In the genomic region with DNA sequence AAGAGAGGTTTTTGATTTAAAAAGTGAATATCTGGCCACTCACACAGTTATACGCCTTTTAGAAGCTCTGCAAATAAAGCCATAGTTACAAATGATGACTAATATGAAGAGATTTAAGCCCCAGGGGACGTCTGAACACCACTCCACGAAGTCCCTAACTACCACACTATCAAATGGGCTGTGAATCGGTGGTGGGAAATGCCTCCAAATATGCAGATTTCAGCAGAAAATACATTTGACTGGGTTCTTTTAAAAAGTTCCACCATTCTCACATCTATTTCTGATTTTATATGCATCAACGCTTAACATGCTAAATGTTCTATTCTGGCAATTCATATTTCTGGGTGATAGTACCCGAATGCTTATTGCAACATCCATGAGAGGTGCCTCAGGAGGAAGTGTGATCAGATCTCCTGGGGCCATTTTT, we compare ENCODE assay signal across 13 cellular contexts. TPM values are rescaled to one million over a fixed set of nuclear protein-coding genes. Genes with fewer than 3 reads are reported as not detected.
DNase-seq lines count a peak whose midpoint lies in the region; ATAC-seq and TF ChIP-seq lines count a peak whose summit lies in the region.
"Had no signal": no experiment of that assay in that cellular context is flagged by ENCODE, and none has a peak within 500 bp of the region (broad histone marks: within the 10 kb centered on the region; RNA-seq: fewer than 3 reads in every experiment).

No MANE protein-coding gene starts in this region.

- H3K4me3 ChIP-seq in endodermal cell (ENCODE audit: low read length) (no peak overlapping the region), mammary epithelial cell (replicated peaks in 1 of 3; ENCODE audit: insufficient read depth in 1 of 3, low read depth in 2 of 3, low read length in 3 of 3) (no peak overlapping the region)
- H3K4me3 ChIP-seq: skin epidermis had no signal

- H3K4me1 ChIP-seq in endodermal cell (ENCODE audit: control insufficient read depth, insufficient read depth, low read length), result no peaks in the 10 kb centered on the region
- peaks cover 25% of the 10 kb centered on the region for H3K4me1 ChIP-seq in mammary epithelial cell (ENCODE audit: insufficient read depth, low read length)

- no peaks in the 10 kb centered on the region for H3K36me3 ChIP-seq in endodermal cell (ENCODE audit: control insufficient read depth, insufficient read depth, low read length)
- H3K36me3 ChIP-seq in mammary epithelial cell (ENCODE audit: insufficient read depth, low read length), result no peaks in the 10 kb centered on the region

- no peaks in the 10 kb centered on the region for H3K9me3 Mint-ChIP-seq in endodermal cell

- no peak overlapping the region for H3K27ac ChIP-seq in endodermal cell (ENCODE audit: low read depth, low read length)
- no peak overlapping the region for H3K27ac ChIP-seq in mammary epithelial cell (ENCODE audit: insufficient read depth, low read depth, low read length)
- H3K27ac ChIP-seq: skin epidermis, VCaP had no signal

- BruUV-seq in mammary epithelial cell (replicated peaks; lab: Mats Ljungman, UMichigan), result no TSS peak

- H3K27me3 ChIP-seq in endodermal cell (ENCODE audit: control insufficient read depth, insufficient read depth, low read length, poor library complexity, severe bottlenecking), result no peaks in the 10 kb centered on the region
- no peaks in the 10 kb centered on the region for H3K27me3 ChIP-seq in mammary epithelial cell (ENCODE audit: insufficient read depth, low read length)

- CTCF ChIA-PET in mammary epithelial cell (lab: Charles Lee; ENCODE audit: low non-redundant PET), result no interaction called here

- ATAC-seq in GM18870 (IDR thresholded peaks at IDR 0.05; ENCODE audit: unreplicated experiment) (peak; percentile 56), HG02571 (IDR thresholded peaks at IDR 0.05; ENCODE audit: unreplicated experiment) (peak; percentile 65), HG03469 (IDR thresholded peaks at IDR 0.05; ENCODE audit: unreplicated experiment) (peak; percentile 52)
- ATAC-seq: stimulated activated naive CD8-positive, alpha-beta T cell treated with anti-CD3 and anti-CD28 coated beads, Interleukin-15, Interleukin-2, amounts not matched to agents 100 U/mL and 50 U/mL, for 24 hours had no signal

- dilution Hi-C loops in mammary epithelial cell (cut with HindIII; ENCODE audit: low sequenced_read_pairs), result loop anchor here (25.0 kb wide), 1 partner anchor 267 kb away; no protein-coding TSS in a partner anchor

- no peaks in the 10 kb centered on the region for H3K36me3 Mint-ChIP-seq in endodermal cell (ENCODE audit: low read depth)

- no peak for TF ChIP-seq CTCF in endodermal cell (conservative IDR thresholded peaks at IDR 0.05)
- TF ChIP-seq CTCF in mammary epithelial cell (conservative IDR thresholded peaks at IDR 0.05 in 1 of 2, IDR thresholded peaks at IDR 0.05 in 1 of 2; ENCODE audit: extremely low read depth in 1 of 2, insufficient read depth in 1 of 2, low read depth in 1 of 2, low read length in 2 of 2), result no peak

- intact Hi-C loops in mammary epithelial cell (cut with micrococcal nuclease), result no loop called here

- no peak overlapping the region for H3K27ac Mint-ChIP-seq in endodermal cell
- H3K27ac Mint-ChIP-seq: activated naive CD8-positive, alpha-beta T cell had no signal

- no peaks in the 10 kb centered on the region for H4K20me1 ChIP-seq in mammary epithelial cell (ENCODE audit: insufficient read depth, low read length)

- H3K27me3 Mint-ChIP-seq in endodermal cell (ENCODE audit: insufficient read depth), result no peaks in the 10 kb centered on the region
- H3K27me3 Mint-ChIP-seq: activated naive CD8-positive, alpha-beta T cell had no signal

- no peak overlapping the region for H2AFZ ChIP-seq in mammary epithelial cell (ENCODE audit: low read depth, low read length)

- no peak overlapping the region for H3K9ac ChIP-seq in endodermal cell (ENCODE audit: extremely low read depth, low read length, poor library complexity, severe bottlenecking)
- no peak overlapping the region for H3K9ac ChIP-seq in mammary epithelial cell (ENCODE audit: insufficient read depth, low read length)

- 93 to 100% methylated on average over 2 to 6 of the region's 6 CpGs for WGBS in endodermal cell (ENCODE audit: insufficient coverage in 1 of 2, insufficient read length in 1 of 2), 2 experiments
- 73% methylated on average over 6 of the region's 6 CpGs for WGBS in mammary epithelial cell (ENCODE audit: low coverage, missing lambda C conversion rate)

- in situ Hi-C loops in mammary epithelial cell (cut with MboI; ENCODE audit: low sequenced_read_pairs in 2 of 2), result loop anchor here in 1 of 2 donors (5.0 to 10.0 kb wide), 2 partner anchors 205 to 262 kb away; no protein-coding TSS in a partner anchor

- H3K4me3 Mint-ChIP-seq in endodermal cell, result no peak overlapping the region
- H3K4me3 Mint-ChIP-seq: activated naive CD8-positive, alpha-beta T cell had no signal

- no peak overlapping the region for H3K4me2 ChIP-seq in mammary epithelial cell (ENCODE audit: insufficient read depth, low read depth, low read length)

- no peaks in the 10 kb centered on the region for H3K9me3 ChIP-seq in endodermal cell (ENCODE audit: control insufficient read depth, low read length)
- no peaks in the 10 kb centered on the region for H3K9me3 ChIP-seq in mammary epithelial cell (replicated peaks; ENCODE audit: insufficient read depth, low read length)

- DNase-seq in myocyte (ENCODE audit: low read depth), result peak; percentile 47
- DNase-seq in endodermal cell, result no peak
- no peak for DNase-seq in NCI-H526 (lab: John Stamatoyannopoulos, UW)
- no peak for DNase-seq in mammary epithelial cell
- no peak for DNase-seq in NK-92 treated with Interleukin-12 subunit alpha and Interleukin-12 subunit beta, amount 100 ng/mL, for 24 hours (lab: John Stamatoyannopoulos, UW)
- DNase-seq: NCI-H82; stimulated activated naive CD8-positive, alpha-beta T cell treated with anti-CD3 and anti-CD28 coated beads, Interleukin-15, Interleukin-2, amounts not matched to agents 100 U/mL and 50 U/mL, for 24 hours had no signal

- H3K79me2 ChIP-seq in mammary epithelial cell (ENCODE audit: insufficient read depth, low read length), result no peaks in the 10 kb centered on the region

- no peaks in the 10 kb centered on the region for H3K4me1 Mint-ChIP-seq in endodermal cell

RNA-seq across cellular contexts. Expression of a gene that starts 22.5 kb away (rescaled TPM):
- 1.2 and 4.0 TPM in 2 replicates for total RNA-seq in myocyte
- 1.8 TPM for polyA plus RNA-seq in myocyte (2012)
- 1 to 10 TPM in 1 of 2 donors, under 1 TPM in 1; 0.84 to 1.5 TPM for total RNA-seq in endodermal cell
- polyA plus RNA-seq in endodermal cell (2013, experiment 1 of 2), result not detected
- not detected for polyA plus RNA-seq in endodermal cell (2013, experiment 2 of 2)
- total RNA-seq in mammary epithelial cell, result under 1 TPM; 0.83 to 0.96 TPM
- polyA plus RNA-seq in mammary epithelial cell, result 0.23 TPM
- polyA minus RNA-seq in mammary epithelial cell, result not detected

RNA-seq across cellular contexts. Expression of a gene that starts 35.2 kb away (rescaled TPM):
- total RNA-seq in myocyte, result 16.8 and 18.7 TPM in 2 replicates
- polyA plus RNA-seq in myocyte (2012), result 6.9 TPM
- total RNA-seq in endodermal cell, result 10 to 100 TPM; 12.3 to 14.4 TPM
- 15.4 TPM for polyA plus RNA-seq in endodermal cell (2013, experiment 1 of 2)
- polyA plus RNA-seq in endodermal cell (2013, experiment 2 of 2), result 15.0 TPM
- total RNA-seq in mammary epithelial cell, result 10 to 100 TPM; 15.1 to 15.2 TPM
- 7.3 TPM for polyA plus RNA-seq in mammary epithelial cell
- 18.1 TPM for polyA minus RNA-seq in mammary epithelial cell

RNA-seq across cellular contexts. Expression of a gene that starts 46.1 kb away (rescaled TPM):
- total RNA-seq in myocyte (120 and 140 TPM in 2 replicates), endodermal cell (10 to 100 TPM; 64.4 to 75.3 TPM), mammary epithelial cell (100 to 1,000 TPM in 1 of 2 donors, 10 to 100 TPM in 1; 95.6 to 132 TPM)
- 56.0 TPM for polyA plus RNA-seq in myocyte (2012)
- 57.3 TPM for polyA plus RNA-seq in endodermal cell (2013, experiment 1 of 2)
- 60.9 TPM for polyA plus RNA-seq in endodermal cell (2013, experiment 2 of 2)
- 43.6 TPM for polyA plus RNA-seq in mammary epithelial cell
- 51.4 TPM for polyA minus RNA-seq in mammary epithelial cell
